Comparison of ENCODE assay signal across 20 cellular contexts in the genomic region with DNA sequence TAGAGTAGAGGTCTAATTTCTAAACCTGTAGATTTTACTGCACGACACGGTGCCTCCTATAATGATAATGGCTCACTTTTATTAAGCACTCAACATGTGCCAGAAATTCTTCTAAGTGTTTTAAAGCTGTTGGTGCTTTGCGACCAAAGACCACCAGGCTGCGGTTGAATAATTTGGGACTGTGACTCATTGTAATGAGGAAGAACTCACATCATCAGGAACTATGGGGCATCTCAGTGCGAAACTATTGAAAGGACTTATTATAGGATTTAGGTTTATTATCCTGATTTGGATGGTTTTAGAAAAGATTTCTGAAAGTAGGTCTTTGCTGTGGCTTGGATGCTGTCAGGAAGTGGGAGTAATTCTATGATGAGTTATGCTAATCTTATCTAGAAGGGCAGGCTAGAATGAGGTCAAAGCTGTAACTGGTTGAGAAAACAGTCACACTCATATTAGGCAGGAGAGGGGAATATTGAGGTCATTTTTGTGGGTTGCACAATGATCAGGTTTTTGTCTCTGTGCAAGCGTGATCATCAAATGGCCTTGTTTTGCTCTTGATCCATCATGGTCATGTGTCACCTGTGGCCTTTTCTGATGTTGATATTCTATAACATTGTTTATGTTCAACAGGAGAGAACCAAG.
"Had no signal": no experiment of that assay in that cellular context is flagged by ENCODE, and none has a peak within 500 bp of the region (broad histone marks: within the 10 kb centered on the region; RNA-seq: fewer than 3 reads in every experiment).

No MANE protein-coding gene starts in this region.

- H3K36me3 ChIP-seq: brain microvascular endothelial cell, gastroesophageal sphincter, heart left ventricle, tibial artery had no signal

- H3K27me3 ChIP-seq: brain microvascular endothelial cell, gastroesophageal sphincter, heart left ventricle, tibial artery had no signal

- H3K27me3 Mint-ChIP-seq: activated CD4-positive, alpha-beta memory T cell treated with anti-CD3 and anti-CD28 coated beads for 36 hours; activated CD8-positive, alpha-beta memory T cell treated with anti-CD3 and anti-CD28 coated beads, Interleukin-2, amount 10 ng/mL, durations not matched to agents 7 days and 5 days; activated naive CD8-positive, alpha-beta T cell treated with anti-CD3 and anti-CD28 coated beads, Interleukin-2, amount 10 ng/mL, durations not matched to agents 7 days and 5 days; central memory CD8-positive, alpha-beta T cell; memory B cell had no signal

- H3K4me1 Mint-ChIP-seq: activated CD8-positive, alpha-beta memory T cell treated with anti-CD3 and anti-CD28 coated beads, Interleukin-2, amount 10 ng/mL, durations not matched to agents 7 days and 5 days; activated naive CD8-positive, alpha-beta T cell treated with anti-CD3 and anti-CD28 coated beads, Interleukin-2, amount 10 ng/mL, durations not matched to agents 7 days and 5 days; central memory CD8-positive, alpha-beta T cell; memory B cell had no signal

- H3K9me3 Mint-ChIP-seq: nephron had no signal

- H3K4me3 Mint-ChIP-seq: activated CD4-positive, alpha-beta memory T cell treated with anti-CD3 and anti-CD28 coated beads for 36 hours; activated CD8-positive, alpha-beta memory T cell treated with anti-CD3 and anti-CD28 coated beads, Interleukin-2, amount 10 ng/mL, durations not matched to agents 7 days and 5 days; activated naive CD8-positive, alpha-beta T cell treated with anti-CD3 and anti-CD28 coated beads, Interleukin-2, amount 10 ng/mL, durations not matched to agents 7 days and 5 days; central memory CD8-positive, alpha-beta T cell; memory B cell; nephron; T-helper 1 cell treated with Interleukin-12 subunit alpha and Interleukin-12 subunit beta and Interleukin-4 antibody, amounts not matched to agents 30 μg/mL and 1 μg/mL, for 36 hours had no signal

- H3K9me3 ChIP-seq: gastroesophageal sphincter, tibial artery had no signal

- H3K27ac Mint-ChIP-seq: activated CD4-positive, alpha-beta memory T cell treated with anti-CD3 and anti-CD28 coated beads for 36 hours; activated CD8-positive, alpha-beta memory T cell treated with anti-CD3 and anti-CD28 coated beads, Interleukin-2, amount 10 ng/mL, durations not matched to agents 7 days and 5 days; activated naive CD8-positive, alpha-beta T cell treated with anti-CD3 and anti-CD28 coated beads, Interleukin-2, amount 10 ng/mL, durations not matched to agents 7 days and 5 days; activated T-helper 2 cell treated with anti-CD3 and anti-CD28 coated beads, Interferon-gamma antibody, Interleukin-2, Interleukin-4, amounts not matched to agents 10 μg/mL and 5 μg/mL and 100 μg/mL, durations not matched to agents 14 hours and 24 hours and 36 hours; memory B cell; nephron; T-helper 1 cell treated with Interleukin-12 subunit alpha and Interleukin-12 subunit beta and Interleukin-4 antibody, amounts not matched to agents 30 μg/mL and 1 μg/mL, for 36 hours had no signal

- FAIRE-seq: urothelium cell line had no signal

- DNase-seq: activated CD4-positive, alpha-beta memory T cell treated with anti-CD3 and anti-CD28 coated beads for 36 hours; activated CD8-positive, alpha-beta memory T cell treated with anti-CD3 and anti-CD28 coated beads, Interleukin-2, amount 10 ng/mL, durations not matched to agents 7 days and 5 days; activated naive CD4-positive, alpha-beta T cell treated with Interleukin-2 at 50 U/mL for 16 hours; activated naive CD8-positive, alpha-beta T cell treated with anti-CD3 and anti-CD28 coated beads, Interleukin-2, amount 10 ng/mL, durations not matched to agents 7 days and 5 days; activated T-cell treated with anti-CD3 and anti-CD28 coated beads, Interleukin-2, amount 50 U/mL, for 1 hour; brain microvascular endothelial cell; heart left ventricle; occipital lobe; retina; stimulated activated naive CD8-positive, alpha-beta T cell treated with anti-CD3 and anti-CD28 coated beads, Interleukin-15, Interleukin-2, amounts not matched to agents 100 U/mL and 50 U/mL, for 24 hours; substantia nigra; tibial artery had no signal

- H3K36me3 Mint-ChIP-seq: activated CD4-positive, alpha-beta memory T cell treated with anti-CD3 and anti-CD28 coated beads for 36 hours; activated CD8-positive, alpha-beta memory T cell treated with anti-CD3 and anti-CD28 coated beads, Interleukin-2, amount 10 ng/mL, durations not matched to agents 7 days and 5 days; activated naive CD8-positive, alpha-beta T cell treated with anti-CD3 and anti-CD28 coated beads, Interleukin-2, amount 10 ng/mL, durations not matched to agents 7 days and 5 days; memory B cell had no signal

- H3K4me3 ChIP-seq: coronary artery, gastroesophageal sphincter, heart left ventricle, tibial artery had no signal

- H3K27ac ChIP-seq: brain microvascular endothelial cell, coronary artery, gastroesophageal sphincter, heart left ventricle, tibial artery had no signal
